ENCODE assay signal across 22 cellular contexts in genomic region chr15:90855139-90855538, GRCh38. TPM values are rescaled to one million over a fixed set of nuclear protein-coding genes. Genes with fewer than 3 reads are reported as not detected.
DNase-seq lines count a peak whose midpoint lies in the region; ATAC-seq and TF ChIP-seq lines count a peak whose summit lies in the region.
"Had no signal": no experiment of that assay in that cellular context is flagged by ENCODE, and none has a peak within 500 bp of the region (broad histone marks: within the 10 kb centered on the region; RNA-seq: fewer than 3 reads in every experiment).

No MANE protein-coding gene starts in this region.

- no peak for ATAC-seq in activated CD8-positive, alpha-beta memory T cell treated with anti-CD3 and anti-CD28 coated beads, Interleukin-2, amount 10 ng/mL, durations not matched to agents 7 days and 5 days
- no peak for ATAC-seq in naive thymus-derived CD8-positive, alpha-beta T cell

- H2AFZ ChIP-seq in MM.1S (ENCODE audit: low read length), result no peak overlapping the region

- no peak overlapping the region for H3K4me2 ChIP-seq in MM.1S (ENCODE audit: low read depth, low read length)

- peaks cover 21% of the 10 kb centered on the region for H3F3A ChIP-seq in MM.1S (ENCODE audit: insufficient read depth, low read length)

- H4K20me1 ChIP-seq in MM.1S (ENCODE audit: insufficient read depth, low read length), result no peaks in the 10 kb centered on the region

- no peak overlapping the region for H3K9ac ChIP-seq in MM.1S (ENCODE audit: low read length)

- no peaks in the 10 kb centered on the region for H3K9me3 ChIP-seq in CD8-positive, alpha-beta memory T cell (ENCODE audit: low read length)
- H3K9me3 ChIP-seq in MM.1S (replicated peaks; ENCODE audit: insufficient read depth, low read length), result no peaks in the 10 kb centered on the region
- H3K9me3 ChIP-seq: suprapubic skin had no signal

- no peaks in the 10 kb centered on the region for H3K79me2 ChIP-seq in MM.1S (ENCODE audit: low read length)

- POLR2A ChIA-PET in CD8-positive, alpha-beta memory T cell (lab: Charles Lee), result no interaction called here
- POLR2A ChIA-PET in naive thymus-derived CD8-positive, alpha-beta T cell (lab: Charles Lee), result interaction anchor here (1.0 kb wide), 1 partner anchor 17 kb away, joined by 3 read pairs; no protein-coding TSS in a partner anchor

- no peak for DNase-seq in activated CD8-positive, alpha-beta memory T cell treated with anti-CD3 and anti-CD28 coated beads, Interleukin-2, amount 10 ng/mL, durations not matched to agents 7 days and 5 days
- no peak for DNase-seq in activated CD8-positive, alpha-beta memory T cell treated with anti-CD3 and anti-CD28 coated beads, Interleukin-2, amount 50 U/mL, for 48 hours
- no peak for DNase-seq in CD8-positive, alpha-beta memory T cell
- no peak for DNase-seq in activated naive CD8-positive, alpha-beta T cell treated with anti-CD3 and anti-CD28 coated beads for 36 hours
- no peak for DNase-seq in naive thymus-derived CD8-positive, alpha-beta T cell
- no peak for DNase-seq in NCI-H1092 (lab: John Stamatoyannopoulos, UW)
- DNase-seq in MM.1S, result no peak
- no peak for DNase-seq in stimulated activated CD4-positive, alpha-beta T cell treated with anti-CD3 and anti-CD28 coated beads, Interleukin-4, amount 100 ng/mL, for 24 hours
- DNase-seq: EL; H9; kidney glomerular epithelial cell; mammary epithelial cell; NCI-H1092 treated with DMSO at 0.1 percent for 48 hours; NCI-H1930; NCI-H69; occipital lobe; RPMI8226; stimulated activated CD4-positive, alpha-beta T cell treated with anti-CD3 and anti-CD28 coated beads, Interleukin-1b, Interleukin-23, amount 100 ng/mL, for 48 hours had no signal

- H3K27me3 ChIP-seq in CD8-positive, alpha-beta memory T cell (ENCODE audit: insufficient read depth, low read length, poor library complexity, severe bottlenecking), result no peaks in the 10 kb centered on the region
- no peaks in the 10 kb centered on the region for H3K27me3 ChIP-seq in MM.1S (replicated peaks; ENCODE audit: insufficient read depth, low read length)
- H3K27me3 ChIP-seq: suprapubic skin had no signal

- H3K4me3 ChIP-seq in CD8-positive, alpha-beta memory T cell (ENCODE audit: low read length), result no peak overlapping the region
- H3K4me3 ChIP-seq in MM.1S (ENCODE audit: low read length), result no peak overlapping the region
- H3K4me3 ChIP-seq: skin epidermis, suprapubic skin had no signal

- CTCF ChIA-PET in activated CD8-positive, alpha-beta memory T cell treated with anti-CD3 and anti-CD28 coated beads, Interleukin-2, amount 10 ng/mL, durations not matched to agents 7 days and 5 days (lab: Charles Lee), result interaction anchor here (0.8 to 4.8 kb wide), 8 partner anchors 10 to 76 kb away, joined by 3 to 26 read pairs (median 4); partner anchors contain the start of gene HDDC3
- CTCF ChIA-PET in CD8-positive, alpha-beta memory T cell (lab: Charles Lee), result interaction anchor here (1.3 kb wide), 1 partner anchor 78 kb away, joined by 3 read pairs; no protein-coding TSS in a partner anchor

- no peak overlapping the region for H3K27ac ChIP-seq in CD8-positive, alpha-beta memory T cell (ENCODE audit: low read depth, low read length)
- no peak overlapping the region for H3K27ac ChIP-seq in MM.1S (ENCODE audit: low read length)
- H3K27ac ChIP-seq: epithelial cell of prostate, suprapubic skin had no signal

- H3K27me3 Mint-ChIP-seq in activated CD8-positive, alpha-beta memory T cell treated with anti-CD3 and anti-CD28 coated beads, Interleukin-2, amount 10 ng/mL, durations not matched to agents 7 days and 5 days, result no peaks in the 10 kb centered on the region
- peaks cover 4 to 5% of the 10 kb centered on the region in 2 donors for H3K27me3 Mint-ChIP-seq in CD8-positive, alpha-beta memory T cell
- H3K27me3 Mint-ChIP-seq in activated naive CD8-positive, alpha-beta T cell treated with anti-CD3 and anti-CD28 coated beads for 36 hours, result no peaks in the 10 kb centered on the region
- H3K27me3 Mint-ChIP-seq in naive thymus-derived CD8-positive, alpha-beta T cell, result no peaks in the 10 kb centered on the region
- H3K27me3 Mint-ChIP-seq: brain had no signal

- H3K4me1 Mint-ChIP-seq in activated CD8-positive, alpha-beta memory T cell treated with anti-CD3 and anti-CD28 coated beads, Interleukin-2, amount 10 ng/mL, durations not matched to agents 7 days and 5 days, result peaks cover 88% of the 10 kb centered on the region
- peaks cover 61 to 76% (median 62%) of the 10 kb centered on the region in 3 donors for H3K4me1 Mint-ChIP-seq in CD8-positive, alpha-beta memory T cell
- H3K4me1 Mint-ChIP-seq in activated naive CD8-positive, alpha-beta T cell treated with anti-CD3 and anti-CD28 coated beads for 36 hours, result peaks cover 65% of the 10 kb centered on the region
- H3K4me1 Mint-ChIP-seq in naive thymus-derived CD8-positive, alpha-beta T cell, result peaks cover 20 to 82% (median 70%) of the 10 kb centered on the region in 4 donors
- H3K4me1 Mint-ChIP-seq: brain had no signal

- H3K4me3 Mint-ChIP-seq in activated CD8-positive, alpha-beta memory T cell treated with anti-CD3 and anti-CD28 coated beads, Interleukin-2, amount 10 ng/mL, durations not matched to agents 7 days and 5 days, result no peak overlapping the region
- H3K4me3 Mint-ChIP-seq in CD8-positive, alpha-beta memory T cell, result peak overlapping the region in 3 of 7 donors; percentile 16 to 44 (median 40)
- H3K4me3 Mint-ChIP-seq in activated naive CD8-positive, alpha-beta T cell treated with anti-CD3 and anti-CD28 coated beads for 36 hours, result no peak overlapping the region
- no peak overlapping the region for H3K4me3 Mint-ChIP-seq in naive thymus-derived CD8-positive, alpha-beta T cell
- H3K4me3 Mint-ChIP-seq: brain, H9 had no signal

- TF ChIP-seq CTCF in MM.1S (IDR thresholded peaks at IDR 0.05; ENCODE audit: low read length), result no peak

- no peaks in the 10 kb centered on the region for H3K9me3 Mint-ChIP-seq in activated CD8-positive, alpha-beta memory T cell treated with anti-CD3 and anti-CD28 coated beads, Interleukin-2, amount 10 ng/mL, durations not matched to agents 7 days and 5 days (ENCODE audit: low read depth)
- no peaks in the 10 kb centered on the region for H3K9me3 Mint-ChIP-seq in CD8-positive, alpha-beta memory T cell
- no peaks in the 10 kb centered on the region for H3K9me3 Mint-ChIP-seq in activated naive CD8-positive, alpha-beta T cell treated with anti-CD3 and anti-CD28 coated beads for 36 hours
- no peaks in the 10 kb centered on the region for H3K9me3 Mint-ChIP-seq in naive thymus-derived CD8-positive, alpha-beta T cell
- H3K9me3 Mint-ChIP-seq: brain, H9 had no signal

- H3K36me3 ChIP-seq in CD8-positive, alpha-beta memory T cell (ENCODE audit: insufficient read depth, low read length), result no peaks in the 10 kb centered on the region
- H3K36me3 ChIP-seq in MM.1S (replicated peaks; ENCODE audit: insufficient read depth, low read length), result no peaks in the 10 kb centered on the region
- H3K36me3 ChIP-seq: suprapubic skin had no signal

- peak overlapping the region; percentile 98 for H3K27ac Mint-ChIP-seq in activated CD8-positive, alpha-beta memory T cell treated with anti-CD3 and anti-CD28 coated beads, Interleukin-2, amount 10 ng/mL, durations not matched to agents 7 days and 5 days
- H3K27ac Mint-ChIP-seq in CD8-positive, alpha-beta memory T cell, result peak overlapping the region in 7 of 8 donors; percentile 90 to 99 (median 96)
- H3K27ac Mint-ChIP-seq in activated naive CD8-positive, alpha-beta T cell treated with anti-CD3 and anti-CD28 coated beads for 36 hours, result peak overlapping the region; percentile 79
- H3K27ac Mint-ChIP-seq in naive thymus-derived CD8-positive, alpha-beta T cell, result peak overlapping the region in 7 of 10 donors; percentile 25 to 95 (median 82)
- H3K27ac Mint-ChIP-seq: brain, H9 had no signal

- peaks cover 41% of the 10 kb centered on the region for H3K4me1 ChIP-seq in CD8-positive, alpha-beta memory T cell (ENCODE audit: insufficient read depth, low read length)
- H3K4me1 ChIP-seq in MM.1S (ENCODE audit: low read length), result peaks cover 53% of the 10 kb centered on the region

- H3K36me3 Mint-ChIP-seq in activated CD8-positive, alpha-beta memory T cell treated with anti-CD3 and anti-CD28 coated beads, Interleukin-2, amount 10 ng/mL, durations not matched to agents 7 days and 5 days, result peaks cover 24% of the 10 kb centered on the region
- no peaks in the 10 kb centered on the region for H3K36me3 Mint-ChIP-seq in CD8-positive, alpha-beta memory T cell
- no peaks in the 10 kb centered on the region for H3K36me3 Mint-ChIP-seq in activated naive CD8-positive, alpha-beta T cell treated with anti-CD3 and anti-CD28 coated beads for 36 hours
- no peaks in the 10 kb centered on the region for H3K36me3 Mint-ChIP-seq in naive thymus-derived CD8-positive, alpha-beta T cell
- H3K36me3 Mint-ChIP-seq: brain had no signal

- no peaks in the 10 kb centered on the region for H3K9me2 ChIP-seq in MM.1S (replicated peaks; ENCODE audit: insufficient read depth, low read length)

RNA-seq across cellular contexts. Expression of gene FURIN, which starts 13.2 kb away (rescaled TPM):
- 100 to 1,000 TPM; 487 to 625 TPM for total RNA-seq in activated CD8-positive, alpha-beta memory T cell treated with anti-CD3 and anti-CD28 coated beads, Interleukin-2, amount 10 ng/mL, durations not matched to agents 7 days and 5 days
- 100 to 1,000 TPM; 121 to 124 TPM for total RNA-seq in CD8-positive, alpha-beta memory T cell
- polyA plus RNA-seq in CD8-positive, alpha-beta memory T cell, result 11.7 TPM
- total RNA-seq in activated naive CD8-positive, alpha-beta T cell treated with anti-CD3 and anti-CD28 coated beads for 36 hours, result 10 to 100 TPM; 76.9 to 83.7 TPM
- 10 to 100 TPM; 40.8 to 45.1 TPM for total RNA-seq in naive thymus-derived CD8-positive, alpha-beta T cell
- polyA plus RNA-seq in naive thymus-derived CD8-positive, alpha-beta T cell, result 10 to 100 TPM in 1 of 3 donors, 1 to 10 TPM in 2; 2.7 to 10.5 (median 4.8) TPM

RNA-seq across cellular contexts. Expression of gene FES, which starts 29.2 kb away (rescaled TPM):
- total RNA-seq in activated CD8-positive, alpha-beta memory T cell treated with anti-CD3 and anti-CD28 coated beads, Interleukin-2, amount 10 ng/mL, durations not matched to agents 7 days and 5 days, result 10 to 100 TPM; 55.7 to 61.2 TPM
- total RNA-seq in CD8-positive, alpha-beta memory T cell, result 1 to 10 TPM; 2.5 to 2.6 TPM
- polyA plus RNA-seq in CD8-positive, alpha-beta memory T cell, result 0.28 TPM
- total RNA-seq in activated naive CD8-positive, alpha-beta T cell treated with anti-CD3 and anti-CD28 coated beads for 36 hours, result 1 to 10 TPM; 2.1 to 2.5 TPM
- 1 to 10 TPM; 2.8 to 3.5 TPM for total RNA-seq in naive thymus-derived CD8-positive, alpha-beta T cell
- polyA plus RNA-seq in naive thymus-derived CD8-positive, alpha-beta T cell, result under 1 TPM in 2 of 3 donors, not detected in 1; 0.08 to 0.24 TPM
- polyA plus RNA-seq: mammary epithelial cell had no signal

RNA-seq across cellular contexts. Expression of gene MAN2A2, which starts 48.0 kb away (rescaled TPM):
- 100 to 1,000 TPM; 174 to 183 TPM for total RNA-seq in activated CD8-positive, alpha-beta memory T cell treated with anti-CD3 and anti-CD28 coated beads, Interleukin-2, amount 10 ng/mL, durations not matched to agents 7 days and 5 days
- 10 to 100 TPM; 90.7 to 92.7 TPM for total RNA-seq in CD8-positive, alpha-beta memory T cell
- 10.8 TPM for polyA plus RNA-seq in CD8-positive, alpha-beta memory T cell
- 10 to 100 TPM; 69.1 to 74.1 TPM for total RNA-seq in activated naive CD8-positive, alpha-beta T cell treated with anti-CD3 and anti-CD28 coated beads for 36 hours
- 100 to 1,000 TPM; 126 to 139 TPM for total RNA-seq in naive thymus-derived CD8-positive, alpha-beta T cell
- 1 to 10 TPM; 3.1 to 8.6 (median 3.7) TPM for polyA plus RNA-seq in naive thymus-derived CD8-positive, alpha-beta T cell

Comparison
In these comparisons a context has a peak if more than half of its experiments do, and no peak if none do; other contexts are left out.
1. RNA of gene FES, which starts 29.2 kb away (total RNA-seq): 55.7 to 61.2 TPM in activated CD8-positive, alpha-beta memory T cell treated with anti-CD3 and anti-CD28 coated beads, Interleukin-2, amount 10 ng/mL, durations not matched to agents 7 days and 5 days; 2.8 to 3.5 TPM in naive thymus-derived CD8-positive, alpha-beta T cell, 2.5 to 2.6 TPM in CD8-positive, alpha-beta memory T cell and 2.1 to 2.5 TPM in activated naive CD8-positive, alpha-beta T cell treated with anti-CD3 and anti-CD28 coated beads for 36 hours; every median in the first group is over 10 times any median in the second.
2. Peak in every context shown above with its lines, with median percentiles within 50 percentile points of each other: H3K27ac Mint-ChIP-seq.